Comparison of ENCODE assay signal across 13 cellular contexts in genomic region chr19:41864374-41864773, GRCh38. TPM values are rescaled to one million over a fixed set of nuclear protein-coding genes. Genes with fewer than 3 reads are reported as not detected.
DNase-seq lines count a peak whose midpoint lies in the region; ATAC-seq and TF ChIP-seq lines count a peak whose summit lies in the region.
"Had no signal": no experiment of that assay in that cellular context is flagged by ENCODE, and none has a peak within 500 bp of the region (broad histone marks: within the 10 kb centered on the region; RNA-seq: fewer than 3 reads in every experiment).

No MANE protein-coding gene starts in this region.

- peaks cover 66% of the 10 kb centered on the region for H3K36me3 ChIP-seq in Karpas-422 (ENCODE audit: insufficient read depth, low read length)
- H3K36me3 ChIP-seq in adipocyte (ENCODE audit: control insufficient read depth, insufficient read depth, low read length, severe bottlenecking): peaks cover 79% of the 10 kb centered on the region
- H3K36me3 ChIP-seq in neuronal stem cell (replicated peaks in 1 of 2; ENCODE audit: control insufficient read depth in 2 of 2, insufficient read depth in 2 of 2, low read length in 2 of 2): peaks cover 68 to 84% of the 10 kb centered on the region in 2 donors

- H3K23ac ChIP-seq in neuronal stem cell (ENCODE audit: low read depth, low read length, poor library complexity): peak overlapping the region; percentile 34

- no peaks in the 10 kb centered on the region for H3K9me3 ChIP-seq in Karpas-422 (ENCODE audit: low read length)
- no peaks in the 10 kb centered on the region for H3K9me3 ChIP-seq in adipocyte (ENCODE audit: control insufficient read depth, low read length)
- H3K9me3 ChIP-seq in neuronal stem cell (replicated peaks in 1 of 2; ENCODE audit: control insufficient read depth in 2 of 2, insufficient read depth in 1 of 2, low read depth in 1 of 2, low read length in 2 of 2): no peaks in the 10 kb centered on the region

- no peak overlapping the region for H4K8ac ChIP-seq in neuronal stem cell (ENCODE audit: low read depth, low read length)

- H3K36me3 Mint-ChIP-seq in T-helper 1 cell treated with Interleukin-12 subunit alpha and Interleukin-12 subunit beta and Interleukin-4 antibody, amounts not matched to agents 30 μg/mL and 1 μg/mL, for 36 hours (ENCODE audit: low read depth): peaks cover 63% of the 10 kb centered on the region

- H3K4me3 ChIP-seq in Karpas-422 (ENCODE audit: low read length) (no peak overlapping the region), adipocyte (ENCODE audit: low read length) (no peak overlapping the region), neuronal stem cell (ENCODE audit: low read length in 2 of 2) (peak overlapping the region in 1 of 2 donors; percentile 24)

- no peak overlapping the region for H3K4me2 ChIP-seq in Karpas-422 (ENCODE audit: low read depth, low read length, poor library complexity, severe bottlenecking)
- no peak overlapping the region for H3K4me2 ChIP-seq in neuronal stem cell (ENCODE audit: insufficient read depth, low read length, poor library complexity, severe bottlenecking)

- no peak overlapping the region for H3K18ac ChIP-seq in neuronal stem cell (ENCODE audit: low read length)

- H3K4me1 ChIP-seq in Karpas-422 (ENCODE audit: low read length) (peaks cover 41% of the 10 kb centered on the region), adipocyte (ENCODE audit: control insufficient read depth, insufficient read depth, low read length) (peaks cover 60% of the 10 kb centered on the region), neuronal stem cell (ENCODE audit: control insufficient read depth in 2 of 2, insufficient read depth in 1 of 2, low read depth in 1 of 2, low read length in 2 of 2) (peaks cover 16 to 19% of the 10 kb centered on the region in 2 donors)

- H4K91ac ChIP-seq in neuronal stem cell (ENCODE audit: low read depth, low read length, poor library complexity): no peak overlapping the region

- no CpG with 5 or more reads among the region's 5 CpGs for WGBS in neuronal stem cell (ENCODE audit: extremely low coverage in 2 of 2, insufficient read length in 2 of 2, insufficient replicate concordance in 1 of 2), 2 donors

- no peak for DNase-seq in T-helper 1 cell
- no peak for DNase-seq in Karpas-422
- no peak for DNase-seq in adipocyte (ENCODE audit: low read depth)
- no peak for DNase-seq in neuronal stem cell (ENCODE audit: low spot score)
- DNase-seq in erythroblast (lab: John Stamatoyannopoulos, UW): no peak
- no peak for DNase-seq in HPDE6-E6E7 (ENCODE audit: extremely low spot score)
- DNase-seq: 8988T; activated CD8-positive, alpha-beta memory T cell treated with anti-CD3 and anti-CD28 coated beads, Interleukin-2, amount 50 U/mL, for 48 hours had no signal

- H3K4me3 Mint-ChIP-seq in T-helper 1 cell treated with Interleukin-12 subunit alpha and Interleukin-12 subunit beta and Interleukin-4 antibody, amounts not matched to agents 30 μg/mL and 1 μg/mL, for 36 hours: peak overlapping the region; percentile 21

- peaks cover 45% of the 10 kb centered on the region for H3K79me2 ChIP-seq in Karpas-422 (ENCODE audit: low read length)

- peaks cover 52% of the 10 kb centered on the region for H3K4me1 Mint-ChIP-seq in T-helper 1 cell treated with Interleukin-12 subunit alpha and Interleukin-12 subunit beta and Interleukin-4 antibody, amounts not matched to agents 30 μg/mL and 1 μg/mL, for 36 hours (ENCODE audit: low read depth)

- no peak for TF ChIP-seq POLR2A in erythroblast (IDR thresholded peaks at IDR 0.05; ENCODE audit: low read length)

- H3K9ac ChIP-seq in Karpas-422 (ENCODE audit: low read length): no peak overlapping the region
- peak overlapping the region; percentile 18 for H3K9ac ChIP-seq in adipocyte (ENCODE audit: low read length)
- H3K9ac ChIP-seq in neuronal stem cell (ENCODE audit: low read depth, low read length, poor library complexity): peak overlapping the region; percentile 2

- no peak overlapping the region for H2BK120ac ChIP-seq in neuronal stem cell (ENCODE audit: low read depth, low read length)

- no peaks in the 10 kb centered on the region for H3K27me3 Mint-ChIP-seq in T-helper 1 cell treated with Interleukin-12 subunit alpha and Interleukin-12 subunit beta and Interleukin-4 antibody, amounts not matched to agents 30 μg/mL and 1 μg/mL, for 36 hours (ENCODE audit: low read depth)

- H2BK5ac ChIP-seq in neuronal stem cell (ENCODE audit: low read length): no peak overlapping the region

- H3K27me3 ChIP-seq in Karpas-422 (ENCODE audit: low read length) (no peaks in the 10 kb centered on the region), adipocyte (replicated peaks; ENCODE audit: control insufficient read depth, insufficient read depth, low read length) (no peaks in the 10 kb centered on the region), neuronal stem cell (ENCODE audit: control insufficient read depth in 3 of 3, insufficient read depth in 3 of 3, low read depth in 1 of 3, low read length in 3 of 3) (no peaks in the 10 kb centered on the region)

- no peak overlapping the region for H2BK15ac ChIP-seq in neuronal stem cell (ENCODE audit: low read length)

- ATAC-seq in HG03460 (IDR thresholded peaks at IDR 0.05; ENCODE audit: unreplicated experiment): no peak

- H3K4ac ChIP-seq in neuronal stem cell (ENCODE audit: low read length): no peak overlapping the region

- no peaks in the 10 kb centered on the region for H3K9me2 ChIP-seq in Karpas-422 (replicated peaks; ENCODE audit: insufficient read depth, low read length)

- H3K79me1 ChIP-seq in neuronal stem cell (ENCODE audit: low read depth, low read length): peaks cover 31% of the 10 kb centered on the region

- H3K14ac ChIP-seq in neuronal stem cell (ENCODE audit: low read length): no peak overlapping the region

- H2AK5ac ChIP-seq in neuronal stem cell (ENCODE audit: low read depth, low read length): no peak overlapping the region

- no peaks in the 10 kb centered on the region for H3K9me3 Mint-ChIP-seq in T-helper 1 cell treated with Interleukin-12 subunit alpha and Interleukin-12 subunit beta and Interleukin-4 antibody, amounts not matched to agents 30 μg/mL and 1 μg/mL, for 36 hours

- H3K27ac Mint-ChIP-seq in T-helper 1 cell treated with Interleukin-12 subunit alpha and Interleukin-12 subunit beta and Interleukin-4 antibody, amounts not matched to agents 30 μg/mL and 1 μg/mL, for 36 hours: peak overlapping the region; percentile 22

- H4K20me1 ChIP-seq in Karpas-422 (ENCODE audit: insufficient read depth, low read depth, low read length): peaks cover 60% of the 10 kb centered on the region; the same call in 1 of the 2 replicates

- no peak overlapping the region for H2BK12ac ChIP-seq in neuronal stem cell (ENCODE audit: low read length)

- H2AFZ ChIP-seq in Karpas-422 (ENCODE audit: low read length): no peak overlapping the region
- H2AFZ ChIP-seq in neuronal stem cell (ENCODE audit: low read length): no peak overlapping the region

- H3K27ac ChIP-seq in Karpas-422 (ENCODE audit: low read length) (0 out of 2 replicates have a peak overlapping the region, but pooled peaks have one; percentile 12), neuronal stem cell (replicated peaks; ENCODE audit: low read length) (no peak overlapping the region)

RNA-seq across cellular contexts. Expression of gene RPS19, which starts 4.3 kb away (rescaled TPM):
- total RNA-seq in Karpas-422 (2014; rRNA removed; shearing (Covaris generic); ENCODE audit: low replicate concordance): 2,482 and 3,478 TPM in 2 replicates
- 4,580 TPM for polyA plus RNA-seq in neuronal stem cell (2013, experiment 1 of 2)
- polyA plus RNA-seq in neuronal stem cell (2013, experiment 2 of 2): 4,472 TPM

RNA-seq across cellular contexts. Expression of gene CD79A, which starts 12.7 kb away (rescaled TPM):
- 970 and 1,036 TPM in 2 replicates for total RNA-seq in Karpas-422 (2014; rRNA removed; shearing (Covaris generic); ENCODE audit: low replicate concordance)
- 0.67 TPM for polyA plus RNA-seq in neuronal stem cell (2013, experiment 1 of 2)
- 0.64 TPM for polyA plus RNA-seq in neuronal stem cell (2013, experiment 2 of 2)
- polyA plus RNA-seq: neural cell had no signal

RNA-seq across cellular contexts. Expression of gene ARHGEF1, which starts 18.6 kb away (rescaled TPM):
- 136 and 137 TPM in 2 replicates for total RNA-seq in Karpas-422 (2014; rRNA removed; shearing (Covaris generic); ENCODE audit: low replicate concordance)
- 30.0 TPM for polyA plus RNA-seq in neuronal stem cell (2013, experiment 1 of 2)
- 29.8 TPM for polyA plus RNA-seq in neuronal stem cell (2013, experiment 2 of 2)

RNA-seq across cellular contexts. Expression of gene DMRTC2, which starts 19.5 kb away (rescaled TPM):
- not detected in 2 replicates for total RNA-seq in Karpas-422 (2014; rRNA removed; shearing (Covaris generic); ENCODE audit: low replicate concordance)
- not detected for polyA plus RNA-seq in neuronal stem cell (2013, experiment 1 of 2)
- not detected for polyA plus RNA-seq in neuronal stem cell (2013, experiment 2 of 2)
- total RNA-seq: G401, SK-MEL-5 had no signal
- polyA plus RNA-seq: neural cell had no signal

RNA-seq across cellular contexts. Expression of gene LYPD4, which starts 19.9 kb away (rescaled TPM):
- not detected in 2 replicates for total RNA-seq in Karpas-422 (2014; rRNA removed; shearing (Covaris generic); ENCODE audit: low replicate concordance)
- not detected for polyA plus RNA-seq in neuronal stem cell (2013, experiment 1 of 2)
- not detected for polyA plus RNA-seq in neuronal stem cell (2013, experiment 2 of 2)
- total RNA-seq: G401, SK-MEL-5 had no signal
- polyA plus RNA-seq: neural cell had no signal
